In genomic region chr13:45691251-45691650, GRCh38 we compare ENCODE assay signal across 25 cellular contexts. TPM values are rescaled to one million over a fixed set of nuclear protein-coding genes. Genes with fewer than 3 reads are reported as not detected.
A peak's percentile ranks its signal among the peaks of the same experiment; 100 is the strongest.
DNase-seq lines count a peak whose midpoint lies in the region; ATAC-seq and TF ChIP-seq lines count a peak whose summit lies in the region.
"Had no signal": no experiment of that assay in that cellular context is flagged by ENCODE, and none has a peak within 500 bp of the region (broad histone marks: within the 10 kb centered on the region; RNA-seq: fewer than 3 reads in every experiment).

No MANE protein-coding gene starts in this region.

- WGBS in endodermal cell (ENCODE audit: insufficient coverage in 1 of 2, insufficient read length in 1 of 2), 2 experiments = 87 to 93% methylated on average over 3 to 4 of the region's 4 CpGs

- ATAC-seq in foreskin keratinocyte = peak; percentile 44
- ATAC-seq: GM12878 had no signal

- H3K4me1 ChIP-seq in endodermal cell (ENCODE audit: control insufficient read depth, insufficient read depth, low read length) (peaks cover 13% of the 10 kb centered on the region), foreskin keratinocyte (no peaks in the 10 kb centered on the region)
- H3K4me1 ChIP-seq: BE2C had no signal

- peaks cover 23% of the 10 kb centered on the region for H3K4me1 Mint-ChIP-seq in endodermal cell
- H3K4me1 Mint-ChIP-seq in type B pancreatic cell (ENCODE audit: unreplicated experiment) = peaks cover 6% of the 10 kb centered on the region

- peak overlapping the region; percentile 41 for H3K4me3 ChIP-seq in endodermal cell (ENCODE audit: low read length)
- H3K4me3 ChIP-seq: GM12878, GM23248, HAP-1 had no signal

- H3K27ac ChIP-seq in endodermal cell (ENCODE audit: low read depth, low read length) (no peak overlapping the region), foreskin keratinocyte (no peak overlapping the region)
- H3K27ac ChIP-seq: GM23248, HL-60 had no signal

- DNase-seq in NCI-H748 (lab: John Stamatoyannopoulos, UW; ENCODE audit: unreplicated experiment) = peak; percentile 47
- no peak for DNase-seq in NCI-H748 treated with DMSO at 0.1 percent for 48 hours (lab: John Stamatoyannopoulos, UW)
- DNase-seq in endodermal cell = no peak
- DNase-seq in foreskin keratinocyte = peak; percentile 33 to 70
- no peak for DNase-seq in type B pancreatic cell (ENCODE audit: extremely low spot score, unreplicated experiment)
- DNase-seq in activated CD4-positive, CD25-positive, alpha-beta regulatory T cell treated with anti-CD3 and anti-CD28 coated beads, Interleukin-2, amount 50 U/mL, for 72 hours = no peak
- DNase-seq in head of caudate nucleus = no peak
- no peak for DNase-seq in activated CD4-positive, alpha-beta T cell treated with anti-CD3 and anti-CD28 coated beads, Interleukin-2, amount 50 U/mL, for 4 hours
- DNase-seq: BE2C; C1 segment of cervical spinal cord; CD4-positive, CD25-positive, alpha-beta regulatory T cell; CD8-positive, alpha-beta memory T cell; COR-L47; DMS 273 treated with DMSO at 0.1 percent for 48 hours; DMS53; DND-41; EL; GM23248 had no signal

- H3K36me3 ChIP-seq in endodermal cell (ENCODE audit: control insufficient read depth, insufficient read depth, low read length) = no peaks in the 10 kb centered on the region
- H3K36me3 ChIP-seq: BE2C, HAP-1 had no signal

- no peak overlapping the region for H3K9ac ChIP-seq in endodermal cell (ENCODE audit: extremely low read depth, low read length, poor library complexity, severe bottlenecking)
- H3K9ac ChIP-seq: GM23248 had no signal

- peak overlapping the region; percentile 9 for H3K27ac Mint-ChIP-seq in endodermal cell
- H3K27ac Mint-ChIP-seq in type B pancreatic cell = peak overlapping the region; percentile 20
- H3K27ac Mint-ChIP-seq: CD4-positive, CD25-positive, alpha-beta regulatory T cell had no signal

- H3K27me3 ChIP-seq in endodermal cell (ENCODE audit: control insufficient read depth, insufficient read depth, low read length, poor library complexity, severe bottlenecking) (no peaks in the 10 kb centered on the region), foreskin keratinocyte (peaks cover 43% of the 10 kb centered on the region)

- H3K27me3 Mint-ChIP-seq in endodermal cell (ENCODE audit: insufficient read depth) (no peaks in the 10 kb centered on the region), type B pancreatic cell (peaks cover 14% of the 10 kb centered on the region)
- H3K27me3 Mint-ChIP-seq: CD4-positive, CD25-positive, alpha-beta regulatory T cell had no signal

- H3K9me3 Mint-ChIP-seq in endodermal cell = peaks cover 19% of the 10 kb centered on the region
- H3K9me3 Mint-ChIP-seq in type B pancreatic cell = peaks cover 13% of the 10 kb centered on the region

- H3K4me3 Mint-ChIP-seq in endodermal cell (no peak overlapping the region), type B pancreatic cell (no peak overlapping the region)
- H3K4me3 Mint-ChIP-seq: CD4-positive, CD25-positive, alpha-beta regulatory T cell; CD8-positive, alpha-beta memory T cell had no signal

- H3K9me3 ChIP-seq in endodermal cell (ENCODE audit: control insufficient read depth, low read length) = peaks cover 17% of the 10 kb centered on the region
- H3K9me3 ChIP-seq: BE2C had no signal

- intact Hi-C loops in head of caudate nucleus (cut with DNase I) = no loop called here

- no peak for TF ChIP-seq CTCF in endodermal cell (conservative IDR thresholded peaks at IDR 0.05)
- no peak for TF ChIP-seq CTCF in foreskin keratinocyte (conservative IDR thresholded peaks at IDR 0.05)
- no peak for TF ChIP-seq CTCF in type B pancreatic cell (conservative IDR thresholded peaks at IDR 0.05)

- H3K36me3 Mint-ChIP-seq in endodermal cell (ENCODE audit: low read depth) (peaks cover 7% of the 10 kb centered on the region), type B pancreatic cell (no peaks in the 10 kb centered on the region)
- H3K36me3 Mint-ChIP-seq: CD4-positive, CD25-positive, alpha-beta regulatory T cell; CD8-positive, alpha-beta memory T cell had no signal

RNA-seq across cellular contexts. Expression of gene CBY2, which starts 10.9 kb away (rescaled TPM):
- not detected for total RNA-seq in endodermal cell
- polyA plus RNA-seq in endodermal cell (2013, experiment 1 of 2) = not detected
- not detected for polyA plus RNA-seq in endodermal cell (2013, experiment 2 of 2)
- total RNA-seq in foreskin keratinocyte = not detected in 2 replicates
- polyA plus RNA-seq in foreskin keratinocyte = not detected in 2 replicates
- not detected in 2 replicates for total RNA-seq in type B pancreatic cell (ENCODE audit: low replicate concordance)
- total RNA-seq: A172; CD8-positive, alpha-beta memory T cell; G401; GM23248; H4; HT1080 had no signal
- polyA plus RNA-seq: CD8-positive, alpha-beta memory T cell; GM23248 had no signal

Comparison
In these comparisons a context has a peak if more than half of its experiments do, and no peak if none do; other contexts are left out.
1. DNase-seq: peak in NCI-H748 (single experiment) and foreskin keratinocyte (2 of 2); none in NCI-H748 treated with DMSO at 0.1 percent for 48 hours (single experiment), endodermal cell (single experiment), type B pancreatic cell (single experiment), activated CD4-positive, CD25-positive, alpha-beta regulatory T cell treated with anti-CD3 and anti-CD28 coated beads, Interleukin-2, amount 50 U/mL, for 72 hours (single experiment), head of caudate nucleus (0 of 42) and activated CD4-positive, alpha-beta T cell treated with anti-CD3 and anti-CD28 coated beads, Interleukin-2, amount 50 U/mL, for 4 hours (0 of 2).